1 cellular context compared by ENCODE assay signal in the genomic region with DNA sequence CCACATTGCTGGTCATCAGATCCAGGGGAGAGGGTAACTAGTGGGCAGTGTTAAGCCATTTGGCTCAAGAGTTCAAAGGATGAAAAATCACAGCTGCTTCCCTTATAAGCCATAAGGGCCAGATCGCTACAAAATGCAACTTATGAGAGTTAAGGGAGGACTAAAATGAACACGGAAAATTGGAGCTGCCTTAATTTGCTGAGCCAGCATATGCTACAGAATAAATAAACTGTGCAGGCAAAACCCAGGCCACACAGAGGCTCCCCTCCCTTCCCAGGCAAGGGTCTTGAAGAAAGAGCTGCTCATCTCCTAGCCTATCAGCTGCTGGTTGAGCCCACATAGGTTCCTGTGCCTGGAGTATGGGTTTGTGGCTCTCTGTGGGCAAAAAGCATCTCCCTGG.
A peak's percentile ranks its signal among the peaks of the same experiment; 100 is the strongest.
TF ChIP-seq lines count a peak whose summit lies in the region.

No MANE protein-coding gene starts in this region.

TF ChIP-seq in K562, 482 proteins besides CTCF, POLR2A, EP300 and RAD21 (continued from another document):
- TF ChIP-seq, protein P1, sequence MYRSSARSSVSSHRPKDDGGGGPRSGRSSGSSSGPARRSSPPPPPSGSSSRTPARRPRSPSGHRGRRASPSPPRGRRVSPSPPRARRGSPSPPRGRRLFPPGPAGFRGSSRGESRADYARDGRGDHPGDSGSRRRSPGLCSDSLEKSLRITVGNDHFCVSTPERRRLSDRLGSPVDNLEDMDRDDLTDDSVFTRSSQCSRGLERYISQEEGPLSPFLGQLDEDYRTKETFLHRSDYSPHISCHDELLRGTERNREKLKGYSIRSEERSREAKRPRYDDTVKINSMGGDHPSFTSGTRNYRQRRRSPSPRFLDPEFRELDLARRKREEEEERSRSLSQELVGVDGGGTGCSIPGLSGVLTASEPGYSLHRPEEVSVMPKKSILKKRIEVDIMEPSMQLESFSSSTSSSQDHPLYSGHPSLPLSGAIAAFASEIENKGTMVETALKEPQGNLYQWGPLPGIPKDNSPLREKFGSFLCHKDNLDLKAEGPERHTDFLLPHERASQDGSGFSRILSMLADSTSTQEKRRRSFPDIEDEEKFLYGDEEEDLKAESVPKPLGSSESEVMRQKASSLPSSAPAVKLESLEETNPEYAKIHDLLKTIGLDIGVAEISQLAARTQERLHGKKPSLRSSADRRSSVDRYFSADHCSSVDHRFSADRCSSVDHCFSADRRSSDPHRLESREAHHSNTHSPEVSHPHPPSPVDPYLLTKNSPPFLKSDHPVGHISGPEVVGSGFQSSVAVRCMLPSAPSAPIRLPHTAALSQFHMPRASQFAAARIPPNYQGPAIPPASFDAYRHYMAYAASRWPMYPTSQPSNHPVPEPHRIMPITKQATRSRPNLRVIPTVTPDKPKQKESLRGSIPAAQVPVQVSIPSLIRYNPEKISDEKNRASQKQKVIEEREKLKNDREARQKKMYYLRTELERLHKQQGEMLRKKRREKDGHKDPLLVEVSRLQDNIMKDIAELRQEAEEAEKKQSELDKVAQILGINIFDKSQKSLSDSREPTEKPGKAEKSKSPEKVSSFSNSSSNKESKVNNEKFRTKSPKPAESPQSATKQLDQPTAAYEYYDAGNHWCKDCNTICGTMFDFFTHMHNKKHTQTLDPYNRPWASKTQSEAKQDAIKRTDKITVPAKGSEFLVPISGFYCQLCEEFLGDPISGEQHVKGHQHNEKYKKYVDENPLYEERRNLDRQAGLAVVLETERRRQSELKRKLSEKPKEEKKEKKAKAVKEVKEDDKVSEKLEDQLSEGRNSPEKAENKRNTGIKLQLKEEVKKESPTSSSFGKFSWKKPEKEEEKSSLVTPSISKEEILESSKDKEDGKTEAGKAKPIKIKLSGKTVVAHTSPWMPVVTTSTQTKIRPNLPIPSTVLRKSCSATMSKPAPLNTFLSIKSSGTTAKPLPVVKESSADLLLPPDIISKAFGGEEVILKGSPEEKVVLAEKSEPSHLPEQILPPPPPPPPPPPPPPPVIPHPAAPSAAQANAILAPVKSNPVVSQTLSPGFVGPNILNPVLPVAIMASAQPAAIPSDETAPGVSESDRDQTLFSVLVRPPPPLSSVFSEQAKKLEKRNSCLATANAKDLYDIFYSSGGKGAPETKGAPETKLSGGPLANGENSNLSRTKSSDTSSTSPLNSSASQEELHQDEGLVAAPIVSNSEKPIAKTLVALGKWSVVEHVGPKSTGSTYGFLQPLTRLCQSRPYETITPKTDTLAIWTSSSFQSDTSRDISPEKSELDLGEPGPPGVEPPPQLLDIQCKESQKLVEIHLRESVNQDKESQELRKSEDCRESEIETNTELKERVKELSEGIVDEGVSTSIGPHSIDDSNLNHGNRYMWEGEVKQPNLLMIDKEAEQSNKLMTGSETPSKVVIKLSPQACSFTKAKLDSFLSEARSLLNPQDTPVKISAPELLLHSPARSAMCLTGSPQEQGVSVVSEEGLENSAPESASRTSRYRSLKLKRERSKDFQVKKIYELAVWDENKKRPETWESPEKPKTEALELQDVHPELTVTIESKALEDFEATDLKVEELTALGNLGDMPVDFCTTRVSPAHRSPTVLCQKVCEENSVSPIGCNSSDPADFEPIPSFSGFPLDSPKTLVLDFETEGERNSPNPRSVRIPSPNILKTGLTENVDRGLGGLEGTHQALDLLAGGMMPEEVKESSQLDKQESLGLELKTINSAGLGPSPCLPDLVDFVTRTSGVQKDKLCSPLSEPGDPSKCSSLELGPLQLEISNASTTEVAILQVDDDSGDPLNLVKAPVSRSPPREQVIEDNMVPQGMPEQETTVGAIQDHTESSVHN (IDR thresholded peaks at IDR 0.05; ENCODE audit: borderline replicate concordance in 1 of 2, low read depth in 1 of 2): no peak
- TF ChIP-seq FOXJ2 (tag; IDR thresholded peaks at IDR 0.05): no peak
- TF ChIP-seq XRCC3 (IDR thresholded peaks at IDR 0.05): no peak
- TF ChIP-seq ZNF316 (IDR thresholded peaks at IDR 0.05): peak; percentile 41; the same call in 1 of the 2 replicates
- TF ChIP-seq ZNF165 (CRISPR knock-in tag; IDR thresholded peaks at IDR 0.05; ENCODE audit: borderline replicate concordance): no peak
- TF ChIP-seq MAFG (tag; conservative IDR thresholded peaks at IDR 0.05): peak; percentile 56
- no peak for TF ChIP-seq EP400 (IDR thresholded peaks at IDR 0.05)
- TF ChIP-seq SMAD4 (CRISPR knock-in tag; conservative IDR thresholded peaks at IDR 0.05): no peak
